Comparison of ENCODE assay signal across 8 cellular contexts in the genomic region with DNA sequence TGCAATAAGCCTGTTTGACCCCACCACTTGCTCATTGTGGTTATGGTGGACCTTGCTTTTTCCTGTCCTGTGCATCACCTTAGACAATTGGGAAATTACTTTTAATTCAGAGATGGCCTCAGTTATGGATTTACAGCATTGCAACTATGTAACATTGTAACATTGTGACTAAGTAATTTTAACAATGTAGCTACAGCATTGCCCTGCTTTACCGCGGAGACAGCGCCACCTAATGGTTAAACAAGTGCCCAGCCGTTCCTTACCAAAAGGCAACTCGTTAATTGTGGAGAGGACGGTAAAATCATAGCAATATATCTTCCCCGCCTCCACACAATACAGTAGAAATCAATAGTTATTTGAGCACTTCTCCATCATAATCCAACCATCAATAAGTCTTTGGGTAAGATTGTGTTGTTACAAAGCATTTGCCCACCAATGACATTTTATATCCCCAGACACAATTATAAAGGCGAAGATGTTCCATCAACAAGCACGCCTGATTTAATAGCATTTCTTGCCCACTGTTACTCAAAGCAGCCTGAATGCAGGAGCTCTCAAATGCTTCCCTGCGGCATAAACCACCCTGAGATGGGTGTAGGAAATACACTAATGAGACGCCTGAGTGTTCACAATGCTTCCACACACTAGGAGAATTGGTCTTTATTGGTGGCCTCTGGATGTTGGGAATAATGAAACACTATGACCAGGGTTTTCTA.
A peak's percentile ranks its signal among the peaks of the same experiment; 100 is the strongest.
DNase-seq lines count a peak whose midpoint lies in the region; ATAC-seq and TF ChIP-seq lines count a peak whose summit lies in the region.

No MANE protein-coding gene starts in this region.

- DNase-seq in NCI-H2081 (lab: John Stamatoyannopoulos, UW) (peak; percentile 35 to 63), NCI-H2081 treated with DMSO at 0.1 percent for 48 hours (lab: John Stamatoyannopoulos, UW) (no peak), HuH-7 (ENCODE audit: low spot score) (peak; percentile 68), SJCRH30 (peak; percentile 55 to 75), adipocyte (ENCODE audit: low read depth) (peak; percentile 82), right atrium auricular region (ENCODE audit: low spot score) (no peak), skeletal muscle cell (ENCODE audit: low read depth) (peak; percentile 11)

- ATAC-seq in HG02588 (IDR thresholded peaks at IDR 0.05; ENCODE audit: unreplicated experiment) = no peak

- no peak overlapping the region for H3K27ac ChIP-seq in SJCRH30
- no peak overlapping the region for H3K27ac ChIP-seq in right atrium auricular region

- no peaks in the 10 kb centered on the region for H3K27me3 ChIP-seq in SJCRH30
- no peaks in the 10 kb centered on the region for H3K27me3 ChIP-seq in adipocyte (replicated peaks; ENCODE audit: control insufficient read depth, insufficient read depth, low read length)
- H3K27me3 ChIP-seq in right atrium auricular region = no peaks in the 10 kb centered on the region

- H3K36me3 ChIP-seq in SJCRH30 = no peaks in the 10 kb centered on the region
- H3K36me3 ChIP-seq in adipocyte (ENCODE audit: control insufficient read depth, insufficient read depth, low read length, severe bottlenecking) = no peaks in the 10 kb centered on the region
- no peaks in the 10 kb centered on the region for H3K36me3 ChIP-seq in right atrium auricular region

- no peaks in the 10 kb centered on the region for H3K9me3 ChIP-seq in SJCRH30 (replicated peaks)
- no peaks in the 10 kb centered on the region for H3K9me3 ChIP-seq in adipocyte (ENCODE audit: control insufficient read depth, low read length)
- no peaks in the 10 kb centered on the region for H3K9me3 ChIP-seq in right atrium auricular region

- H3K4me1 ChIP-seq in SJCRH30 (no peaks in the 10 kb centered on the region), adipocyte (ENCODE audit: control insufficient read depth, insufficient read depth, low read length) (peaks cover 13% of the 10 kb centered on the region), right atrium auricular region (no peaks in the 10 kb centered on the region)

- H3K4me3 ChIP-seq in SJCRH30 = no peak overlapping the region
- no peak overlapping the region for H3K4me3 ChIP-seq in adipocyte (ENCODE audit: low read length)
- H3K4me3 ChIP-seq in right atrium auricular region = no peak overlapping the region
- no peak overlapping the region for H3K4me3 ChIP-seq in skeletal muscle cell (ENCODE audit: low read depth, low read length)

- H3K9ac ChIP-seq in adipocyte (ENCODE audit: low read length) = no peak overlapping the region

- TF ChIP-seq CTCF in right atrium auricular region (IDR thresholded peaks at IDR 0.05) = peak; percentile 61 to 84

Comparison
In these comparisons a context has a peak if more than half of its experiments do, and no peak if none do; other contexts are left out.
1. DNase-seq: peak in NCI-H2081 (2 of 2), HuH-7 (single experiment), SJCRH30 (2 of 2), adipocyte (single experiment) and skeletal muscle cell (single experiment); none in NCI-H2081 treated with DMSO at 0.1 percent for 48 hours (single experiment) and right atrium auricular region (single experiment).